ENCODE assay signal across 18 cellular contexts in the genomic region with DNA sequence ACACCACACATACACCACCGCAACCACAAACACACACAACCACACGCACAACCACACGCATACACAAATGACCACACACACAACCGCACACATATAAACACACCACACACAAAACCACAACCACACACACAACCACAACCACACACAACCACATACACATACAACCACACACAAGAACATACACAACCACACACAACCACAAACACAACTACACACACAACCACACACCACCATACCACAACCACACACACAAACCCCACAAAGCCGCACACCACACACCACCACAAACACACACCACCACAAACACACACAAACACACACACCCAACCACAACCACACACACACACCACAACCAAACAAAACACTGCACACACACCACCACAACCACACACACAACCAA.
DNase-seq lines count a peak whose midpoint lies in the region; ATAC-seq and TF ChIP-seq lines count a peak whose summit lies in the region.
"Had no signal": no experiment of that assay in that cellular context is flagged by ENCODE, and none has a peak within 500 bp of the region (broad histone marks: within the 10 kb centered on the region; RNA-seq: fewer than 3 reads in every experiment).

No MANE protein-coding gene starts in this region.

- TF ChIP-seq POLR2A in erythroblast (IDR thresholded peaks at IDR 0.05; ENCODE audit: low read length) (no peak), tibial nerve (IDR thresholded peaks at IDR 0.05) (no peak)

- H3K9me3 Mint-ChIP-seq in activated CD4-positive, alpha-beta T cell treated with anti-CD3 and anti-CD28 coated beads for 36 hours (ENCODE audit: low read depth): peaks cover 11% of the 10 kb centered on the region
- peaks cover 11% of the 10 kb centered on the region for H3K9me3 Mint-ChIP-seq in stimulated activated naive CD8-positive, alpha-beta T cell treated with anti-CD3 and anti-CD28 coated beads, Interleukin-15, Interleukin-2, amounts not matched to agents 100 ng/mL and 50 ng/mL, for 24 hours
- peaks cover 10 to 14% of the 10 kb centered on the region in 2 donors for H3K9me3 Mint-ChIP-seq in stimulated activated naive B cell treated with anti-CD40 and anti-IgM and Interleukin-4, amounts not matched to agents 10 μg/mL and 1 μg/mL and 100 μg/mL, for 72 hours
- H3K9me3 Mint-ChIP-seq: CD4-positive, alpha-beta T cell had no signal

- POLR2A ChIA-PET in activated CD4-positive, alpha-beta T cell treated with anti-CD3 and anti-CD28 coated beads for 36 hours (lab: Charles Lee): no interaction called here

- H3K27me3 ChIP-seq in tibial nerve: peaks cover 0 to 10% of the 10 kb centered on the region in 2 donors

- no peak overlapping the region for H3K4me3 Mint-ChIP-seq in activated CD4-positive, alpha-beta T cell treated with anti-CD3 and anti-CD28 coated beads for 36 hours
- peak overlapping the region; percentile 5 for H3K4me3 Mint-ChIP-seq in stimulated activated naive CD8-positive, alpha-beta T cell treated with anti-CD3 and anti-CD28 coated beads, Interleukin-15, Interleukin-2, amounts not matched to agents 100 ng/mL and 50 ng/mL, for 24 hours
- H3K4me3 Mint-ChIP-seq in stimulated activated naive B cell treated with anti-CD40 and anti-IgM and Interleukin-4, amounts not matched to agents 10 μg/mL and 1 μg/mL and 100 μg/mL, for 72 hours: no peak overlapping the region
- H3K4me3 Mint-ChIP-seq: CD4-positive, alpha-beta T cell had no signal

- no peak overlapping the region for H3K4me3 ChIP-seq in tibial nerve
- H3K4me3 ChIP-seq: PC-9 had no signal

- no peaks in the 10 kb centered on the region for H3K4me1 Mint-ChIP-seq in activated CD4-positive, alpha-beta T cell treated with anti-CD3 and anti-CD28 coated beads for 36 hours
- H3K4me1 Mint-ChIP-seq in stimulated activated naive CD8-positive, alpha-beta T cell treated with anti-CD3 and anti-CD28 coated beads, Interleukin-15, Interleukin-2, amounts not matched to agents 100 ng/mL and 50 ng/mL, for 24 hours (ENCODE audit: low read depth): peaks cover 3% of the 10 kb centered on the region
- peaks cover 0 to 5% of the 10 kb centered on the region in 2 donors for H3K4me1 Mint-ChIP-seq in stimulated activated naive B cell treated with anti-CD40 and anti-IgM and Interleukin-4, amounts not matched to agents 10 μg/mL and 1 μg/mL and 100 μg/mL, for 72 hours

- 83 to 92% methylated on average over 5 of the region's 5 CpGs for WGBS in tibial nerve, 2 donors

- no peak for DNase-seq in activated CD4-positive, alpha-beta T cell treated with anti-CD3 and anti-CD28 coated beads for 36 hours
- no peak for DNase-seq in activated CD4-positive, alpha-beta T cell treated with anti-CD3 and anti-CD28 coated beads, Interleukin-2, amount 50 U/mL, for 1 hour
- DNase-seq in stimulated activated naive CD8-positive, alpha-beta T cell treated with anti-CD3 and anti-CD28 coated beads, Interleukin-15, Interleukin-2, amounts not matched to agents 100 U/mL and 50 U/mL, for 24 hours: no peak
- DNase-seq in erythroblast (lab: John Stamatoyannopoulos, UW) (peak; percentile 10 to 46), tibial nerve (ENCODE audit: low spot score in 2 of 2) (no peak), H4 (ENCODE audit: low spot score) (no peak)
- DNase-seq in stimulated activated naive B cell treated with anti-CD40 and anti-IgM and Interleukin-4, amounts not matched to agents 10 μg/mL and 1 μg/mL and 100 μg/mL, for 72 hours: no peak
- DNase-seq: 8988T; BE2C; CD4-positive, alpha-beta T cell; HCEC 1CT; NCI-H1048; NCI-H1436 treated with DMSO at 0.1 percent for 48 hours; NCI-H2081; NCI-H510A; NCI-H774; PC-9 had no signal

- CTCF ChIA-PET in activated CD4-positive, alpha-beta T cell treated with anti-CD3 and anti-CD28 coated beads for 36 hours (lab: Charles Lee): no interaction called here

- H3K27ac Mint-ChIP-seq in activated CD4-positive, alpha-beta T cell treated with anti-CD3 and anti-CD28 coated beads for 36 hours: peak overlapping the region; percentile 51
- H3K27ac Mint-ChIP-seq in stimulated activated naive CD8-positive, alpha-beta T cell treated with anti-CD3 and anti-CD28 coated beads, Interleukin-15, Interleukin-2, amounts not matched to agents 100 ng/mL and 50 ng/mL, for 24 hours: peak overlapping the region; percentile 1
- H3K27ac Mint-ChIP-seq in stimulated activated naive B cell treated with anti-CD40 and anti-IgM and Interleukin-4, amounts not matched to agents 10 μg/mL and 1 μg/mL and 100 μg/mL, for 72 hours: no peak overlapping the region
- H3K27ac Mint-ChIP-seq: CD4-positive, alpha-beta T cell had no signal

- peaks cover 5% of the 10 kb centered on the region for H3K36me3 Mint-ChIP-seq in activated CD4-positive, alpha-beta T cell treated with anti-CD3 and anti-CD28 coated beads for 36 hours (ENCODE audit: low read depth)
- peaks cover 7% of the 10 kb centered on the region for H3K36me3 Mint-ChIP-seq in stimulated activated naive CD8-positive, alpha-beta T cell treated with anti-CD3 and anti-CD28 coated beads, Interleukin-15, Interleukin-2, amounts not matched to agents 100 ng/mL and 50 ng/mL, for 24 hours (ENCODE audit: low read depth)
- peaks cover 0 to 6% of the 10 kb centered on the region in 2 donors for H3K36me3 Mint-ChIP-seq in stimulated activated naive B cell treated with anti-CD40 and anti-IgM and Interleukin-4, amounts not matched to agents 10 μg/mL and 1 μg/mL and 100 μg/mL, for 72 hours

- H3K9me3 ChIP-seq in tibial nerve: peaks cover 0 to 5% (median 0%) of the 10 kb centered on the region in 4 donors
- H3K9me3 ChIP-seq: BE2C had no signal

- intact Hi-C loops in activated CD4-positive, alpha-beta T cell treated with anti-CD3 and anti-CD28 coated beads for 36 hours (cut with DNase I, micrococcal nuclease): no loop called here

- no peak for TF ChIP-seq EP300 in tibial nerve (IDR thresholded peaks at IDR 0.05)

- H3K4me1 ChIP-seq in tibial nerve: no peaks in the 10 kb centered on the region
- H3K4me1 ChIP-seq: BE2C had no signal

- no peak overlapping the region for H3K27ac ChIP-seq in tibial nerve
- H3K27ac ChIP-seq: PC-9 had no signal

- no peak for TF ChIP-seq CTCF in tibial nerve (IDR thresholded peaks at IDR 0.05)

- ATAC-seq in activated CD4-positive, alpha-beta T cell treated with anti-CD3 and anti-CD28 coated beads for 36 hours: no peak
- ATAC-seq in stimulated activated naive CD8-positive, alpha-beta T cell treated with anti-CD3 and anti-CD28 coated beads, Interleukin-15, Interleukin-2, amounts not matched to agents 100 U/mL and 50 U/mL, for 24 hours: no peak
- ATAC-seq in stimulated activated naive B cell treated with anti-CD40 and anti-IgM and Interleukin-4, amounts not matched to agents 10 μg/mL and 1 μg/mL and 100 μg/mL, for 72 hours (replicated peaks): no peak

- no peaks in the 10 kb centered on the region for H3K36me3 ChIP-seq in tibial nerve
- H3K36me3 ChIP-seq: BE2C had no signal

- peaks cover 18% of the 10 kb centered on the region for H3K27me3 Mint-ChIP-seq in activated CD4-positive, alpha-beta T cell treated with anti-CD3 and anti-CD28 coated beads for 36 hours
- H3K27me3 Mint-ChIP-seq in stimulated activated naive CD8-positive, alpha-beta T cell treated with anti-CD3 and anti-CD28 coated beads, Interleukin-15, Interleukin-2, amounts not matched to agents 100 ng/mL and 50 ng/mL, for 24 hours: peaks cover 5% of the 10 kb centered on the region
- H3K27me3 Mint-ChIP-seq in stimulated activated naive B cell treated with anti-CD40 and anti-IgM and Interleukin-4, amounts not matched to agents 10 μg/mL and 1 μg/mL and 100 μg/mL, for 72 hours: peaks cover 0 to 4% of the 10 kb centered on the region in 2 donors

Comparison
In these comparisons a context has a peak if more than half of its experiments do, and no peak if none do; other contexts are left out.
1. DNase-seq: peak in erythroblast (2 of 2); none in activated CD4-positive, alpha-beta T cell treated with anti-CD3 and anti-CD28 coated beads for 36 hours (single experiment), activated CD4-positive, alpha-beta T cell treated with anti-CD3 and anti-CD28 coated beads, Interleukin-2, amount 50 U/mL, for 1 hour (single experiment), stimulated activated naive CD8-positive, alpha-beta T cell treated with anti-CD3 and anti-CD28 coated beads, Interleukin-15, Interleukin-2, amounts not matched to agents 100 U/mL and 50 U/mL, for 24 hours (single experiment), stimulated activated naive B cell treated with anti-CD40 and anti-IgM and Interleukin-4, amounts not matched to agents 10 μg/mL and 1 μg/mL and 100 μg/mL, for 72 hours (single experiment), tibial nerve (0 of 2) and H4 (single experiment).